Comparison of ENCODE assay signal across 1 cellular context in the genomic region with DNA sequence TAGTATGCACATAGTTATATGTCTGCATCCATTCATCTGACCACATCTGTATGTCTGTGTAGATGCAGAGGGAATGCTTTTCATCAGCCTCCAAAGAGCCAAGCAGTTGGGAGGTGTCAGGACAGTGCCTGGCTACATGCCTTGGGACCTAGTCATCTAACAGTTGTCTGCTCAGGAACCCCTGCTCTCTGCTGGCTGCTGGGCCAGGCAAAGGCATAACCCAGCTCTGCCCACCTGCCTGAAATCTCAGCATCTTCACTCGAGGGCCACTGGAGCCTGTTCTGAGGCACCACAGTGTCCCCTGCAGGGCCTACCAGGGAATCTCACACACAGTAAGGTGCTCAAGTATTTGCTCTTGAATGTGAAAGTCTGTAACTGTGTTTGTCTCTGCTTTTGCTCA.
TF ChIP-seq lines count a peak whose summit lies in the region.

No MANE protein-coding gene starts in this region.

TF ChIP-seq in H1, 55 proteins besides CTCF, POLR2A, EP300 and RAD21:
- TF ChIP-seq CTBP2 (IDR thresholded peaks at IDR 0.05; ENCODE audit: borderline replicate concordance, insufficient read depth, insufficient read length, low read length) (peak; percentile 46), E2F6 (IDR thresholded peaks at IDR 0.05) (peak; percentile 16; the same call in 1 of the 2 replicates), SIRT6 (IDR thresholded peaks at IDR 0.05; ENCODE audit: low read length) (no peak), MAX (IDR thresholded peaks at IDR 0.05) (peak; percentile 29; the same call in 1 of the 2 replicates), NANOG (IDR thresholded peaks at IDR 0.05; ENCODE audit: insufficient read depth, low read depth, low read length, poor library complexity, severe bottlenecking) (no peak)
TF ChIP-seq in H1: peak in this region for 3.
